Comparison of ENCODE assay signal across 18 cellular contexts in genomic region chr11:46252373-46252914, GRCh38. TPM values are rescaled to one million over a fixed set of nuclear protein-coding genes. Genes with fewer than 3 reads are reported as not detected.
DNase-seq lines count a peak whose midpoint lies in the region; ATAC-seq, FAIRE-seq and TF ChIP-seq lines count a peak whose summit lies in the region.
"Had no signal": no experiment of that assay in that cellular context is flagged by ENCODE, and none has a peak within 500 bp of the region (broad histone marks: within the 10 kb centered on the region; RNA-seq: fewer than 3 reads in every experiment).

No MANE protein-coding gene starts in this region.

- peak; percentile 43 for DNase-seq in COR-L47 (lab: John Stamatoyannopoulos, UW)
- peak; percentile 59 for DNase-seq in LNCaP clone FGC (ENCODE audit: low read depth)
- DNase-seq in astrocyte (ENCODE audit: low read depth) = no peak
- no peak for DNase-seq in activated CD4-positive, alpha-beta T cell treated with anti-CD3 and anti-CD28 coated beads for 48 hours
- no peak for DNase-seq in stimulated activated effector memory CD8-positive, alpha-beta T cell treated with anti-CD3 and anti-CD28 coated beads, Interleukin-12 subunit alpha, Interleukin-12 subunit beta, amount 100 ng/mL, for 72 hours (ENCODE audit: low spot score in 2 of 2)
- DNase-seq: activated CD4-positive, CD25-positive, alpha-beta regulatory T cell treated with anti-CD3 and anti-CD28 coated beads, Interleukin-2, amount 50 U/mL, for 72 hours; activated CD8-positive, alpha-beta memory T cell treated with anti-CD3 and anti-CD28 coated beads, Interleukin-2, amount 50 U/mL, for 48 hours; activated naive CD4-positive, alpha-beta T cell treated with anti-CD3 and anti-CD28 coated beads, Interleukin-2, amount 50 U/mL, for 16 hours; effector memory CD8-positive, alpha-beta T cell; NCI-H1105 treated with DMSO at 0.1 percent for 48 hours; right cardiac atrium; stimulated activated CD4-positive, alpha-beta T cell treated with anti-CD3 and anti-CD28 coated beads, Interleukin-4, amount 100 ng/mL, for 24 hours; tibial artery had no signal

- H4K20me1 ChIP-seq in astrocyte (ENCODE audit: insufficient read depth, low read length) = no peaks in the 10 kb centered on the region

- H3K9me3 ChIP-seq in astrocyte (ENCODE audit: insufficient read depth, low read depth, low read length) (no peaks in the 10 kb centered on the region), mucosa of stomach (ENCODE audit: control insufficient read depth, low read length) (no peaks in the 10 kb centered on the region)
- H3K9me3 ChIP-seq: tibial artery had no signal

- TF ChIP-seq CTCF in LNCaP clone FGC (IDR thresholded peaks at IDR 0.05; ENCODE audit: control insufficient read depth, extremely low read depth, insufficient read depth) = no peak
- TF ChIP-seq CTCF in astrocyte (IDR thresholded peaks at IDR 0.05; ENCODE audit: insufficient read depth, low read depth, low read length) = no peak

- H3K9me3 Mint-ChIP-seq in astrocyte (ENCODE audit: unreplicated experiment) = peaks cover 2% of the 10 kb centered on the region
- no peaks in the 10 kb centered on the region for H3K9me3 Mint-ChIP-seq in activated T-helper 17 cell treated with anti-CD3 and anti-CD28 coated beads, Interleukin-2, amount 50 U/mL, for 72 hours
- H3K9me3 Mint-ChIP-seq in stimulated activated effector memory CD8-positive, alpha-beta T cell treated with anti-CD3 and anti-CD28 coated beads, Interleukin-12 subunit alpha, Interleukin-12 subunit beta, amount 100 ng/mL, for 72 hours = no peaks in the 10 kb centered on the region
- H3K9me3 Mint-ChIP-seq: effector memory CD8-positive, alpha-beta T cell had no signal

- H3K4me1 Mint-ChIP-seq in astrocyte (ENCODE audit: low read depth, unreplicated experiment) = peaks cover 40% of the 10 kb centered on the region
- no peaks in the 10 kb centered on the region for H3K4me1 Mint-ChIP-seq in activated T-helper 17 cell treated with anti-CD3 and anti-CD28 coated beads, Interleukin-2, amount 50 U/mL, for 72 hours
- H3K4me1 Mint-ChIP-seq in stimulated activated effector memory CD8-positive, alpha-beta T cell treated with anti-CD3 and anti-CD28 coated beads, Interleukin-12 subunit alpha, Interleukin-12 subunit beta, amount 100 ng/mL, for 72 hours = peaks cover 12% of the 10 kb centered on the region

- H3K4me1 ChIP-seq in astrocyte (ENCODE audit: insufficient read depth, low read length) (peaks cover 26% of the 10 kb centered on the region), mucosa of stomach (ENCODE audit: control insufficient read depth, insufficient read depth, low read length) (peaks cover 46% of the 10 kb centered on the region)
- H3K4me1 ChIP-seq: tibial artery had no signal

- peaks cover 2% of the 10 kb centered on the region for H3K36me3 Mint-ChIP-seq in astrocyte (ENCODE audit: low read depth, unreplicated experiment)
- H3K36me3 Mint-ChIP-seq in activated T-helper 17 cell treated with anti-CD3 and anti-CD28 coated beads, Interleukin-2, amount 50 U/mL, for 72 hours (ENCODE audit: low read depth) = no peaks in the 10 kb centered on the region
- no peaks in the 10 kb centered on the region for H3K36me3 Mint-ChIP-seq in stimulated activated effector memory CD8-positive, alpha-beta T cell treated with anti-CD3 and anti-CD28 coated beads, Interleukin-12 subunit alpha, Interleukin-12 subunit beta, amount 100 ng/mL, for 72 hours

- H3K4me3 ChIP-seq in LNCaP clone FGC (ENCODE audit: low read depth, low read length) (no peak overlapping the region), astrocyte (ENCODE audit: insufficient read depth, low read depth, low read length) (no peak overlapping the region), mucosa of stomach (ENCODE audit: low read length) (no peak overlapping the region)
- H3K4me3 ChIP-seq: lung, tibial artery had no signal

- H3K27me3 ChIP-seq in astrocyte (ENCODE audit: insufficient read depth, low read length) (no peaks in the 10 kb centered on the region), mucosa of stomach (ENCODE audit: control insufficient read depth, insufficient read depth, low read length) (no peaks in the 10 kb centered on the region)
- H3K27me3 ChIP-seq: tibial artery had no signal

- no peaks in the 10 kb centered on the region for H3K36me3 ChIP-seq in astrocyte (ENCODE audit: insufficient read depth, low read length)
- no peaks in the 10 kb centered on the region for H3K36me3 ChIP-seq in mucosa of stomach (ENCODE audit: control insufficient read depth, insufficient read depth, low read length)
- H3K36me3 ChIP-seq: tibial artery had no signal

- no peaks in the 10 kb centered on the region for H3K27me3 Mint-ChIP-seq in astrocyte (ENCODE audit: low read depth, unreplicated experiment)
- H3K27me3 Mint-ChIP-seq in activated T-helper 17 cell treated with anti-CD3 and anti-CD28 coated beads, Interleukin-2, amount 50 U/mL, for 72 hours = no peaks in the 10 kb centered on the region

- peak overlapping the region; percentile 42 for H3K4me3 Mint-ChIP-seq in astrocyte (ENCODE audit: unreplicated experiment)
- H3K4me3 Mint-ChIP-seq in activated T-helper 17 cell treated with anti-CD3 and anti-CD28 coated beads, Interleukin-2, amount 50 U/mL, for 72 hours = no peak overlapping the region
- no peak overlapping the region for H3K4me3 Mint-ChIP-seq in stimulated activated effector memory CD8-positive, alpha-beta T cell treated with anti-CD3 and anti-CD28 coated beads, Interleukin-12 subunit alpha, Interleukin-12 subunit beta, amount 100 ng/mL, for 72 hours
- H3K4me3 Mint-ChIP-seq: effector memory CD8-positive, alpha-beta T cell had no signal

- H3K27ac ChIP-seq in astrocyte (ENCODE audit: low read depth, low read length) = no peak overlapping the region
- H3K27ac ChIP-seq: tibial artery had no signal

- peak overlapping the region; percentile 19 for H3K27ac Mint-ChIP-seq in astrocyte (ENCODE audit: unreplicated experiment)
- no peak overlapping the region for H3K27ac Mint-ChIP-seq in activated T-helper 17 cell treated with anti-CD3 and anti-CD28 coated beads, Interleukin-2, amount 50 U/mL, for 72 hours
- no peak overlapping the region for H3K27ac Mint-ChIP-seq in stimulated activated effector memory CD8-positive, alpha-beta T cell treated with anti-CD3 and anti-CD28 coated beads, Interleukin-12 subunit alpha, Interleukin-12 subunit beta, amount 100 ng/mL, for 72 hours
- H3K27ac Mint-ChIP-seq: effector memory CD8-positive, alpha-beta T cell had no signal

- H2AFZ ChIP-seq in astrocyte (ENCODE audit: low read depth, low read length) = no peak overlapping the region

- no peak for ATAC-seq in activated T-helper 17 cell treated with anti-CD3 and anti-CD28 coated beads, Interleukin-2, amount 50 U/mL, for 72 hours (replicated peaks)
- ATAC-seq in stimulated activated effector memory CD8-positive, alpha-beta T cell treated with anti-CD3 and anti-CD28 coated beads, Interleukin-12 subunit alpha, Interleukin-12 subunit beta, amount 100 ng/mL, for 72 hours = no peak
- ATAC-seq in HG03432 (IDR thresholded peaks at IDR 0.05; ENCODE audit: unreplicated experiment) = no peak
- ATAC-seq: effector memory CD8-positive, alpha-beta T cell; right cardiac atrium had no signal

- H3K79me2 ChIP-seq in astrocyte (ENCODE audit: insufficient read depth, low read length) = no peaks in the 10 kb centered on the region

- FAIRE-seq in astrocyte (lab: Jason Lieb, UNC) = no peak
- FAIRE-seq: bronchial epithelial cell had no signal

- no peak overlapping the region for H3K4me2 ChIP-seq in astrocyte (ENCODE audit: low read length)

- H3K9ac ChIP-seq in astrocyte (ENCODE audit: low read length) = no peak overlapping the region
- peak overlapping the region; percentile 29 for H3K9ac ChIP-seq in mucosa of stomach (ENCODE audit: low read length)

RNA-seq across cellular contexts. Expression of gene CREB3L1, which starts 25.0 kb away (rescaled TPM):
- 324 and 399 TPM in 2 replicates for total RNA-seq in astrocyte
- not detected for total RNA-seq in activated T-helper 17 cell treated with anti-CD3 and anti-CD28 coated beads, Interleukin-2, amount 50 U/mL, for 72 hours

Comparison
In these comparisons a context has a peak if more than half of its experiments do, and no peak if none do; other contexts are left out.
1. DNase-seq: peak in COR-L47 (single experiment) and LNCaP clone FGC (single experiment); none in astrocyte (single experiment), activated CD4-positive, alpha-beta T cell treated with anti-CD3 and anti-CD28 coated beads for 48 hours (single experiment) and stimulated activated effector memory CD8-positive, alpha-beta T cell treated with anti-CD3 and anti-CD28 coated beads, Interleukin-12 subunit alpha, Interleukin-12 subunit beta, amount 100 ng/mL, for 72 hours (0 of 2).
2. RNA of gene CREB3L1, which starts 25.0 kb away (total RNA-seq): 324 to 399 TPM in astrocyte; not detected in activated T-helper 17 cell treated with anti-CD3 and anti-CD28 coated beads, Interleukin-2, amount 50 U/mL, for 72 hours; every median in the first group is over 100 times any median in the second.